In genomic region chr16:14070877-14071575, GRCh38 we compare ENCODE assay signal across 8 cellular contexts. TPM values are rescaled to one million over a fixed set of nuclear protein-coding genes. Genes with fewer than 3 reads are reported as not detected.
DNase-seq lines count a peak whose midpoint lies in the region; ATAC-seq and TF ChIP-seq lines count a peak whose summit lies in the region.

TSS of gene MRTFB (plus strand) at chr16:14071319. CDS start at chr16:14140607, 69,288 bp downstream.

- no peaks in the 10 kb centered on the region for H3K9me3 ChIP-seq in DOHH2 (ENCODE audit: control insufficient read depth, insufficient read depth, low read length)
- no peaks in the 10 kb centered on the region for H3K9me3 ChIP-seq in suprapubic skin

- 0 out of 2 replicates have a peak, but pooled peaks cover 4% of the 10 kb centered on the region for H3F3A ChIP-seq in DOHH2 (ENCODE audit: control insufficient read depth, insufficient read depth)

- H3K36me3 ChIP-seq in DOHH2 (ENCODE audit: control insufficient read depth, low read length) (no peaks in the 10 kb centered on the region), KMS-11 (ENCODE audit: insufficient read depth) (no peaks in the 10 kb centered on the region), suprapubic skin (no peaks in the 10 kb centered on the region)

- WGBS in suprapubic skin: 5% methylated on average over 26 of the region's 86 CpGs

- H3K4me1 ChIP-seq in DOHH2 (ENCODE audit: control insufficient read depth, low read length) (peaks cover 19% of the 10 kb centered on the region), KMS-11 (ENCODE audit: low read depth, poor library complexity, severe bottlenecking) (peaks cover 15% of the 10 kb centered on the region), suprapubic skin (peaks cover 33% of the 10 kb centered on the region)

- H3K27me3 ChIP-seq in DOHH2 (ENCODE audit: control insufficient read depth, low read length) (no peaks in the 10 kb centered on the region), KMS-11 (ENCODE audit: insufficient read depth, low read depth) (no peaks in the 10 kb centered on the region), suprapubic skin (no peaks in the 10 kb centered on the region)

- H3K4me2 ChIP-seq in DOHH2 (ENCODE audit: low read length) (peak within 1 kb of the TSS; percentile 98), KMS-11 (peak within 1 kb of the TSS; percentile 92)

- TF ChIP-seq EP300 in suprapubic skin (IDR thresholded peaks at IDR 0.05): no peak

- 0 out of 2 replicates have a peak within 1 kb of the TSS, but pooled peaks have one; percentile 10 for H3K27ac ChIP-seq in DOHH2 (ENCODE audit: low read depth, low read length)
- peak within 1 kb of the TSS; percentile 9; the same call in 1 of the 2 replicates for H3K27ac ChIP-seq in KMS-11
- H3K27ac ChIP-seq in suprapubic skin: peak within 1 kb of the TSS; percentile 91

- H2AFZ ChIP-seq in KMS-11 (ENCODE audit: low read depth): peak within 1 kb of the TSS; percentile 97

- H4K20me1 ChIP-seq in DOHH2 (ENCODE audit: control insufficient read depth, insufficient read depth, low read depth, low read length): no peaks in the 10 kb centered on the region
- H4K20me1 ChIP-seq in KMS-11 (ENCODE audit: insufficient read depth): no peaks in the 10 kb centered on the region

- peak within 1 kb of the TSS; percentile 94 for H3K4me3 ChIP-seq in DOHH2 (ENCODE audit: low read length)
- peak within 1 kb of the TSS; percentile 34 for H3K4me3 ChIP-seq in KMS-11 (IDR thresholded peaks at IDR 0.05; ENCODE audit: insufficient read depth, low read depth, low read length)
- peak within 1 kb of the TSS; percentile 97 for H3K4me3 ChIP-seq in suprapubic skin

- no peak for TF ChIP-seq POLR2A in suprapubic skin (IDR thresholded peaks at IDR 0.05)

- peak; percentile 84 for ATAC-seq in GM21723 (IDR thresholded peaks at IDR 0.05; ENCODE audit: unreplicated experiment)
- peak; percentile 85 for ATAC-seq in omental fat pad (ENCODE audit: low FRiP score)

- H3K79me2 ChIP-seq in DOHH2 (ENCODE audit: control insufficient read depth, low read length): peaks cover 28% of the 10 kb centered on the region
- H3K79me2 ChIP-seq in KMS-11 (ENCODE audit: insufficient read depth, low read depth): 0 out of 2 replicates have a peak, but pooled peaks cover 10% of the 10 kb centered on the region

- no peaks in the 10 kb centered on the region for H3K9me2 ChIP-seq in DOHH2 (replicated peaks; ENCODE audit: control insufficient read depth, low read length)

- DNase-seq in SK-N-DZ (ENCODE audit: low spot score) (peak; percentile 74), glomerular endothelial cell (ENCODE audit: extremely low read depth, low read depth, low spot score) (no peak), omental fat pad (ENCODE audit: low spot score) (peak; percentile 60), suprapubic skin (ENCODE audit: low spot score in 2 of 2) (peak; percentile 81 to 85)
- DNase-seq in activated naive CD4-positive, alpha-beta T cell treated with anti-CD3 and anti-CD28 coated beads, Interleukin-2, amount 50 U/mL, for 16 hours: peak; percentile 84

- TF ChIP-seq CTCF in DOHH2 (IDR thresholded peaks at IDR 0.05; ENCODE audit: low read depth, low read length, poor library complexity, severe bottlenecking) (no peak), KMS-11 (conservative IDR thresholded peaks at IDR 0.05; ENCODE audit: low read depth, low read length) (no peak), omental fat pad (IDR thresholded peaks at IDR 0.05) (no peak), suprapubic skin (IDR thresholded peaks at IDR 0.05) (no peak)

- H3K9ac ChIP-seq in KMS-11: peak within 1 kb of the TSS; percentile 81

RNA-seq across cellular contexts. Expression of gene MRTFB, which starts in this region (rescaled TPM):
- 5.1 and 7.4 TPM in 2 replicates for polyA plus RNA-seq in SK-N-DZ (2014; cell fraction: cytosol; rRNA removed)
- polyA plus RNA-seq in SK-N-DZ (2014; cell fraction: nucleus; rRNA removed): 7.5 and 17.3 TPM in 2 replicates
- total RNA-seq in glomerular endothelial cell (10.3 and 26.8 TPM in 2 replicates), omental fat pad (100 to 1,000 TPM in 1 of 4 donors, 10 to 100 TPM in 3; 17.5 to 107 (median 55.8) TPM), suprapubic skin (100 to 1,000 TPM in 1 of 4 donors, 10 to 100 TPM in 3; 43.6 to 197 (median 65.5) TPM)

Comparison
In these comparisons a context has a peak if more than half of its experiments do, and no peak if none do; other contexts are left out.
1. H3K27ac ChIP-seq: peak in every context shown above with its lines; median percentile 91 in suprapubic skin; 10 in DOHH2; 9 in KMS-11.
2. H3K4me3 ChIP-seq: peak in every context shown above with its lines; median percentile 97 in suprapubic skin; 94 in DOHH2; 34 in KMS-11.